ENCODE assay signal across 8 cellular contexts in genomic region chr1:114581335-114582287, GRCh38. TPM values are rescaled to one million over a fixed set of nuclear protein-coding genes. Genes with fewer than 3 reads are reported as not detected.
A peak's percentile ranks its signal among the peaks of the same experiment; 100 is the strongest.
DNase-seq lines count a peak whose midpoint lies in the region; ATAC-seq and TF ChIP-seq lines count a peak whose summit lies in the region.

Gene BCAS2, minus strand, starts transcription at chr1:114581615. Its CDS starts 24 bp downstream, at chr1:114581591.

- TF ChIP-seq CTCF in DOHH2 (IDR thresholded peaks at IDR 0.05; ENCODE audit: low read depth, low read length, poor library complexity, severe bottlenecking): no peak
- no peak for TF ChIP-seq CTCF in GM23338 (conservative IDR thresholded peaks at IDR 0.05; ENCODE audit: low read depth in 2 of 2)

- H3K36me3 ChIP-seq in DOHH2 (ENCODE audit: control insufficient read depth, low read length) (peaks cover 35% of the 10 kb centered on the region), GM23338 (ENCODE audit: insufficient read depth) (peaks cover 5% of the 10 kb centered on the region; the same call in 1 of the 2 replicates)

- H3K27ac ChIP-seq in DOHH2 (ENCODE audit: low read depth, low read length): peak within 1 kb of the TSS; percentile 46
- H3K27ac ChIP-seq in GM23338 (ENCODE audit: low read depth): peak within 1 kb of the TSS; percentile 81

- peak within 1 kb of the TSS; percentile 96 for H3K4me3 ChIP-seq in DOHH2 (ENCODE audit: low read length)
- peak within 1 kb of the TSS; percentile 70 for H3K4me3 ChIP-seq in GM23338

- H3K79me2 ChIP-seq in DOHH2 (ENCODE audit: control insufficient read depth, low read length) (peaks cover 43% of the 10 kb centered on the region), GM23338 (replicated peaks; ENCODE audit: insufficient read depth) (peaks cover 39% of the 10 kb centered on the region)

- H3K27ac Mint-ChIP-seq in GM23338 (peak within 1 kb of the TSS; percentile 99), naive B cell (peak within 1 kb of the TSS; percentile 97 to 100 (median 100))
- H3K27ac Mint-ChIP-seq in stimulated activated memory B cell treated with anti-CD40 and anti-IgM and Interleukin-4, amounts not matched to agents 10 μg/mL and 1 μg/mL and 100 μg/mL, for 72 hours: peak within 1 kb of the TSS; percentile 98

- H3F3A ChIP-seq in DOHH2 (ENCODE audit: control insufficient read depth, insufficient read depth) (no peaks in the 10 kb centered on the region), GM23338 (replicated peaks; ENCODE audit: low read depth) (no peaks in the 10 kb centered on the region)

- H3K27me3 Mint-ChIP-seq in GM23338 (ENCODE audit: insufficient read depth, low read depth, poor library complexity) (peaks cover 6% of the 10 kb centered on the region), naive B cell (peaks cover 4 to 11% (median 9%) of the 10 kb centered on the region in 3 donors)
- H3K27me3 Mint-ChIP-seq in stimulated activated memory B cell treated with anti-CD40 and anti-IgM and Interleukin-4, amounts not matched to agents 10 μg/mL and 1 μg/mL and 100 μg/mL, for 72 hours: no peaks in the 10 kb centered on the region

- H3K36me3 Mint-ChIP-seq in GM23338 (ENCODE audit: low read depth) (peaks cover 34% of the 10 kb centered on the region), naive B cell (peaks cover 8 to 9% of the 10 kb centered on the region in 2 donors)
- H3K36me3 Mint-ChIP-seq in stimulated activated memory B cell treated with anti-CD40 and anti-IgM and Interleukin-4, amounts not matched to agents 10 μg/mL and 1 μg/mL and 100 μg/mL, for 72 hours: peaks cover 25% of the 10 kb centered on the region

- H3K4me2 ChIP-seq in DOHH2 (ENCODE audit: low read length): peak within 1 kb of the TSS; percentile 93
- H3K4me2 ChIP-seq in GM23338: peak within 1 kb of the TSS; percentile 81

- no peak within 1 kb of the TSS; the same call in 1 of the 2 replicates for H2AFZ ChIP-seq in GM23338

- no peaks in the 10 kb centered on the region for H3K9me3 ChIP-seq in DOHH2 (ENCODE audit: control insufficient read depth, insufficient read depth, low read length)

- H3K4me1 Mint-ChIP-seq in GM23338: 0 out of 3 replicates have a peak, but pooled peaks cover 7% of the 10 kb centered on the region
- H3K4me1 Mint-ChIP-seq in naive B cell: peaks cover 21 to 36% (median 23%) of the 10 kb centered on the region in 3 donors
- H3K4me1 Mint-ChIP-seq in stimulated activated memory B cell treated with anti-CD40 and anti-IgM and Interleukin-4, amounts not matched to agents 10 μg/mL and 1 μg/mL and 100 μg/mL, for 72 hours: peaks cover 21% of the 10 kb centered on the region

- H3K4me1 ChIP-seq in DOHH2 (ENCODE audit: control insufficient read depth, low read length) (peaks cover 21% of the 10 kb centered on the region), GM23338 (ENCODE audit: insufficient read depth) (peaks cover 13% of the 10 kb centered on the region; the same call in 1 of the 2 replicates)

- H3K27me3 ChIP-seq in DOHH2 (ENCODE audit: control insufficient read depth, low read length) (no peaks in the 10 kb centered on the region), GM23338 (ENCODE audit: insufficient read depth) (no peaks in the 10 kb centered on the region)

- peak within 1 kb of the TSS; percentile 100 for H3K4me3 Mint-ChIP-seq in GM23338
- H3K4me3 Mint-ChIP-seq in naive B cell: peak within 1 kb of the TSS; percentile 89 to 99 (median 95)
- peak within 1 kb of the TSS; percentile 97 for H3K4me3 Mint-ChIP-seq in stimulated activated memory B cell treated with anti-CD40 and anti-IgM and Interleukin-4, amounts not matched to agents 10 μg/mL and 1 μg/mL and 100 μg/mL, for 72 hours

- no peaks in the 10 kb centered on the region for H4K20me1 ChIP-seq in DOHH2 (ENCODE audit: control insufficient read depth, insufficient read depth, low read depth, low read length)
- peaks cover 5% of the 10 kb centered on the region; the same call in 1 of the 2 replicates for H4K20me1 ChIP-seq in GM23338 (replicated peaks; ENCODE audit: insufficient read depth)

- no peaks in the 10 kb centered on the region for H3K9me2 ChIP-seq in DOHH2 (replicated peaks; ENCODE audit: control insufficient read depth, low read length)
- peaks cover 7% of the 10 kb centered on the region; the same call in 1 of the 2 replicates for H3K9me2 ChIP-seq in GM23338 (ENCODE audit: insufficient read depth)

- H3K9me3 Mint-ChIP-seq in GM23338 (no peaks in the 10 kb centered on the region), naive B cell (peaks cover 0 to 9% (median 2%) of the 10 kb centered on the region in 7 donors)
- peaks cover 5% of the 10 kb centered on the region for H3K9me3 Mint-ChIP-seq in stimulated activated memory B cell treated with anti-CD40 and anti-IgM and Interleukin-4, amounts not matched to agents 10 μg/mL and 1 μg/mL and 100 μg/mL, for 72 hours

- DNase-seq in GM23338 (ENCODE audit: low spot score): peak; percentile 98
- DNase-seq in LHCN-M2 (ENCODE audit: low read depth): peak; percentile 98
- peak; percentile 94 for DNase-seq in RPMI8226
- DNase-seq in activated T-helper 1 cell treated with anti-CD3 and anti-CD28 coated beads, Interleukin-2, amount 50 U/mL, for 16 hours (ENCODE audit: low read depth in 1 of 2, low spot score in 1 of 2): peak; percentile 81 to 88
- peak; percentile 98 for DNase-seq in fibroblast of gingiva (ENCODE audit: low read depth)
- peak; percentile 97 for DNase-seq in naive B cell

- ATAC-seq in GM23338 (peak; percentile 96), naive B cell (ENCODE audit: low read depth in 2 of 2) (peak; percentile 94)
- ATAC-seq in stimulated activated memory B cell treated with anti-CD40 and anti-IgM and Interleukin-4, amounts not matched to agents 10 μg/mL and 1 μg/mL and 100 μg/mL, for 72 hours: peak; percentile 99

TF ChIP-seq in GM23338, 12 proteins besides CTCF, POLR2A, EP300 and RAD21 (continues in another document):
- TF ChIP-seq ETS1 (IDR thresholded peaks at IDR 0.05) (peak; percentile 80), CREB1 (CRISPR knock-in tag; IDR thresholded peaks at IDR 0.05; ENCODE audit: low read depth) (peak; percentile 97), NANOG (IDR thresholded peaks at IDR 0.05; ENCODE audit: borderline replicate concordance) (0 out of 2 replicates have a peak, but pooled peaks have one; percentile 4), REST (IDR thresholded peaks at IDR 0.05; ENCODE audit: unreplicated experiment) (no peak)

RNA-seq across cellular contexts. Expression of gene BCAS2, which starts in this region (rescaled TPM):
- total RNA-seq in GM23338 (2014; rRNA removed; shearing (Covaris generic)): 49.9 and 50.7 TPM in 2 replicates
- polyA plus RNA-seq in GM23338 (2016; fragmentation: Nextera tagmentation; extraction: Ambion mirVana) (75.4 and 111 TPM in 2 replicates), naive B cell (ENCODE audit: low read depth in 6 of 6) (100 to 1,000 TPM in 4 of 6 donors, 10 to 100 TPM in 2; 97.3 to 160 (median 115) TPM)
- total RNA-seq in LHCN-M2 (2014; rRNA removed): 60.9 and 62.6 TPM in 2 replicates
- 25.8 TPM for polyA plus RNA-seq in LHCN-M2 (2012)

Comparison
In these comparisons a context has a peak if more than half of its experiments do, and no peak if none do; other contexts are left out.
1. Peak in every context shown above with its lines: DNase-seq, ATAC-seq, H3K4me3 ChIP-seq and H3K27ac ChIP-seq.